Comparison of ENCODE assay signal across 8 cellular contexts in genomic region chr15:99565031-99565280, GRCh38. TPM values are rescaled to one million over a fixed set of nuclear protein-coding genes. Genes with fewer than 3 reads are reported as not detected.
DNase-seq lines count a peak whose midpoint lies in the region; ATAC-seq and TF ChIP-seq lines count a peak whose summit lies in the region.

No MANE protein-coding gene starts in this region.

- no peaks in the 10 kb centered on the region for H3K36me3 ChIP-seq in trophoblast cell (ENCODE audit: control insufficient read depth in 1 of 2, insufficient read depth in 2 of 2, low read length in 2 of 2)

- H4K8ac ChIP-seq in trophoblast cell (ENCODE audit: low read depth, low read length) = peak overlapping the region; percentile 74

- peaks cover 9% of the 10 kb centered on the region for H3K79me2 ChIP-seq in trophoblast cell (ENCODE audit: control insufficient read depth, insufficient read depth, low read length, poor library complexity)

- H3K9me3 Mint-ChIP-seq in endothelial cell (ENCODE audit: unreplicated experiment) = no peaks in the 10 kb centered on the region

- H3K18ac ChIP-seq in trophoblast cell (ENCODE audit: low read length) = no peak overlapping the region

- TF ChIP-seq CTCF in NB4 (IDR thresholded peaks at IDR 0.05; ENCODE audit: low read depth, low read length) (no peak), endothelial cell (IDR thresholded peaks at IDR 0.05; ENCODE audit: unreplicated experiment) (no peak)

- H3K4me2 ChIP-seq in trophoblast cell (ENCODE audit: low read length) = peak overlapping the region; percentile 97

- DNase-seq in ELF-1 (ENCODE audit: low read depth, low spot score) = peak; percentile 53
- no peak for DNase-seq in NB4 (ENCODE audit: low read depth)
- no peak for DNase-seq in endothelial cell (ENCODE audit: low spot score)
- DNase-seq in trophoblast cell = peak; percentile 85 to 95
- no peak for DNase-seq in MV-4-11 (lab: John Stamatoyannopoulos, UW)
- no peak for DNase-seq in NCI-H345 treated with DMSO at 0.1 percent for 48 hours (lab: John Stamatoyannopoulos, UW; ENCODE audit: unreplicated experiment)
- DNase-seq in NCI-H1048 (lab: John Stamatoyannopoulos, UW) = no peak

- H3K4ac ChIP-seq in trophoblast cell (ENCODE audit: low read depth, low read length) = no peak overlapping the region

- peak overlapping the region; percentile 73 for H4K12ac ChIP-seq in trophoblast cell (ENCODE audit: low read depth, low read length)

- H2AK5ac ChIP-seq in trophoblast cell (ENCODE audit: low read length) = no peak overlapping the region

- no peak overlapping the region for H2BK120ac ChIP-seq in trophoblast cell (ENCODE audit: insufficient read depth, low read length, poor library complexity)

- no peaks in the 10 kb centered on the region for H3K27me3 ChIP-seq in trophoblast cell (ENCODE audit: insufficient read depth, low read length)

- H3K4me1 Mint-ChIP-seq in endothelial cell (ENCODE audit: unreplicated experiment) = peaks cover 48% of the 10 kb centered on the region

- peak overlapping the region; percentile 89 for H3K4me3 Mint-ChIP-seq in endothelial cell (ENCODE audit: unreplicated experiment)

- no peak overlapping the region for H2BK5ac ChIP-seq in trophoblast cell (ENCODE audit: low read depth, low read length, poor library complexity)

- H3K27ac ChIP-seq in trophoblast cell (ENCODE audit: low read depth, low read length) = no peak overlapping the region

- H3K9ac ChIP-seq in trophoblast cell (ENCODE audit: low read length) = no peak overlapping the region

- no peak overlapping the region for H3K14ac ChIP-seq in trophoblast cell (ENCODE audit: low read length)

- H3K27ac Mint-ChIP-seq in endothelial cell (ENCODE audit: unreplicated experiment) = no peak overlapping the region

- H3K27me3 Mint-ChIP-seq in endothelial cell (ENCODE audit: unreplicated experiment) = peaks cover 7% of the 10 kb centered on the region

- ATAC-seq in GM19455 (IDR thresholded peaks at IDR 0.05; ENCODE audit: unreplicated experiment) = no peak

- H3K79me1 ChIP-seq in trophoblast cell (ENCODE audit: low read length) = peaks cover 15% of the 10 kb centered on the region

- no CpG with 5 or more reads among the region's 19 CpGs for WGBS in trophoblast cell (ENCODE audit: extremely low coverage, insufficient coverage, insufficient read length)

- H2AFZ ChIP-seq in trophoblast cell (ENCODE audit: insufficient read depth, low read length, poor library complexity) = peak overlapping the region; percentile 8

- H3K23ac ChIP-seq in trophoblast cell (ENCODE audit: low read length) = no peak overlapping the region

- peak overlapping the region; percentile 18 for H3K4me3 ChIP-seq in NB4 (ENCODE audit: low read depth, low read length)
- H3K4me3 ChIP-seq in trophoblast cell (ENCODE audit: low read depth, low read length) = peak overlapping the region; percentile 69

- no peak overlapping the region for H2BK12ac ChIP-seq in trophoblast cell (ENCODE audit: low read length)

- peak overlapping the region; percentile 32 for H4K91ac ChIP-seq in trophoblast cell (ENCODE audit: low read depth, low read length)

- H3K9me3 ChIP-seq in trophoblast cell (ENCODE audit: insufficient read depth, low read depth, low read length) = no peaks in the 10 kb centered on the region

- TF ChIP-seq POLR2A in NB4 (IDR thresholded peaks at IDR 0.05; ENCODE audit: extremely low read depth, insufficient read length) = no peak

- no peaks in the 10 kb centered on the region for H3K36me3 Mint-ChIP-seq in endothelial cell (ENCODE audit: low read depth, unreplicated experiment)

- peaks cover 1 to 2% of the 10 kb centered on the region in 2 experiments for H3K4me1 ChIP-seq in trophoblast cell (ENCODE audit: control insufficient read depth in 1 of 2, insufficient read depth in 2 of 2, low read length in 2 of 2)

RNA-seq across cellular contexts. Expression of gene MEF2A, which starts 0.8 kb away (rescaled TPM):
- 43.5 TPM for total RNA-seq in endothelial cell (ENCODE audit: unreplicated experiment)
- 12.2 and 12.6 TPM in 2 replicates for polyA plus RNA-seq in trophoblast cell (2013)

Comparison
In these comparisons a context has a peak if more than half of its experiments do, and no peak if none do; other contexts are left out.
1. DNase-seq: peak in ELF-1 (single experiment) and trophoblast cell (2 of 2); none in NB4 (single experiment), endothelial cell (single experiment), MV-4-11 (single experiment), NCI-H345 treated with DMSO at 0.1 percent for 48 hours (single experiment) and NCI-H1048 (single experiment).